17 cellular contexts compared by ENCODE assay signal in genomic region chr3:187361835-187362234, GRCh38. TPM values are rescaled to one million over a fixed set of nuclear protein-coding genes. Genes with fewer than 3 reads are reported as not detected.
A peak's percentile ranks its signal among the peaks of the same experiment; 100 is the strongest.
DNase-seq lines count a peak whose midpoint lies in the region; ATAC-seq lines count a peak whose summit lies in the region.
"Had no signal": no experiment of that assay in that cellular context is flagged by ENCODE, and none has a peak within 500 bp of the region (broad histone marks: within the 10 kb centered on the region; RNA-seq: fewer than 3 reads in every experiment).

No MANE protein-coding gene starts in this region.

- peaks cover 6% of the 10 kb centered on the region for H3K4me1 Mint-ChIP-seq in activated naive CD4-positive, alpha-beta T cell treated with anti-CD3 and anti-CD28 coated beads for 36 hours (ENCODE audit: low read depth)

- intact Hi-C loops in activated naive CD4-positive, alpha-beta T cell treated with anti-CD3 and anti-CD28 coated beads for 36 hours (cut with micrococcal nuclease) = no loop called here

- H3K27me3 Mint-ChIP-seq in activated naive CD4-positive, alpha-beta T cell treated with anti-CD3 and anti-CD28 coated beads for 36 hours (ENCODE audit: low read depth) = no peaks in the 10 kb centered on the region
- H3K27me3 Mint-ChIP-seq: activated T-cell treated with anti-CD3 and anti-CD28 coated beads, Interleukin-2, amount 50 U/mL, for 24 hours; T-cell had no signal

- H3K36me3 Mint-ChIP-seq in activated naive CD4-positive, alpha-beta T cell treated with anti-CD3 and anti-CD28 coated beads for 36 hours (ENCODE audit: low read depth) = no peaks in the 10 kb centered on the region
- H3K36me3 Mint-ChIP-seq: natural killer cell treated with Interleukin-12 subunit alpha and Interleukin-12 subunit beta and Interleukin-15 and Interleukin-18, amount 100 ng/mL, for 72 hours; T-cell had no signal

- H3K4me3 Mint-ChIP-seq in activated naive CD4-positive, alpha-beta T cell treated with anti-CD3 and anti-CD28 coated beads for 36 hours = no peak overlapping the region
- H3K4me3 Mint-ChIP-seq: activated T-cell treated with anti-CD3 and anti-CD28 coated beads, Interleukin-2, amount 50 U/mL, for 24 hours; natural killer cell treated with Interleukin-12 subunit alpha and Interleukin-12 subunit beta and Interleukin-15 and Interleukin-18, amount 100 ng/mL, for 72 hours; T-cell had no signal

- peak; percentile 41 for DNase-seq in ELF-1 (ENCODE audit: low read depth, low spot score)
- DNase-seq in iPS-NIHi7 (ENCODE audit: extremely low spot score) = peak; percentile 50
- no peak for DNase-seq in NCI-H2196 (lab: John Stamatoyannopoulos, UW; ENCODE audit: unreplicated experiment)
- no peak for DNase-seq in activated naive CD4-positive, alpha-beta T cell treated with anti-CD3 and anti-CD28 coated beads for 36 hours
- DNase-seq in NCI-H2107 treated with DMSO at 0.1 percent for 48 hours (lab: John Stamatoyannopoulos, UW; ENCODE audit: unreplicated experiment) = no peak
- DNase-seq: activated T-cell treated with anti-CD3 and anti-CD28 coated beads, Interleukin-2, amount 50 U/mL, for 24 hours; amniotic stem cell; C1 segment of cervical spinal cord; left colon; NCI-H187; NCI-H524; T-cell had no signal

- ATAC-seq in GM18907 (IDR thresholded peaks at IDR 0.05; ENCODE audit: unreplicated experiment) (peak; percentile 83), HG03432 (IDR thresholded peaks at IDR 0.05; ENCODE audit: unreplicated experiment) (peak; percentile 85)
- ATAC-seq: activated CD4-positive, CD25-positive, alpha-beta regulatory T cell treated with anti-CD3 and anti-CD28 coated beads, Interleukin-2, amount 50 U/mL, for 24 hours; left colon; natural killer cell treated with Interleukin-12 subunit alpha and Interleukin-12 subunit beta and Interleukin-15 and Interleukin-18, amount 100 ng/mL, for 72 hours; Panc1; T-cell had no signal

- H3K27ac Mint-ChIP-seq in activated naive CD4-positive, alpha-beta T cell treated with anti-CD3 and anti-CD28 coated beads for 36 hours = no peak overlapping the region
- H3K27ac Mint-ChIP-seq: activated T-cell treated with anti-CD3 and anti-CD28 coated beads, Interleukin-2, amount 50 U/mL, for 24 hours; natural killer cell treated with Interleukin-12 subunit alpha and Interleukin-12 subunit beta and Interleukin-15 and Interleukin-18, amount 100 ng/mL, for 72 hours; T-cell had no signal

- H3K9me3 Mint-ChIP-seq in activated naive CD4-positive, alpha-beta T cell treated with anti-CD3 and anti-CD28 coated beads for 36 hours = no peaks in the 10 kb centered on the region
- H3K9me3 Mint-ChIP-seq: activated T-cell treated with anti-CD3 and anti-CD28 coated beads, Interleukin-2, amount 50 U/mL, for 24 hours; natural killer cell treated with Interleukin-12 subunit alpha and Interleukin-12 subunit beta and Interleukin-15 and Interleukin-18, amount 100 ng/mL, for 72 hours; T-cell had no signal

- CTCF ChIA-PET in activated naive CD4-positive, alpha-beta T cell treated with anti-CD3 and anti-CD28 coated beads for 36 hours (lab: Charles Lee) = interaction anchor here (1.1 kb wide), 1 partner anchor 43 kb away, joined by 3 read pairs; no protein-coding TSS in a partner anchor

RNA-seq across cellular contexts. Expression of gene RTP4, which starts 6.3 kb away (rescaled TPM):
- total RNA-seq in activated naive CD4-positive, alpha-beta T cell treated with anti-CD3 and anti-CD28 coated beads for 36 hours = under 1 TPM; 0.43 to 0.81 TPM

Comparison
In these comparisons a context has a peak if more than half of its experiments do, and no peak if none do; other contexts are left out.
1. DNase-seq: peak in ELF-1 (single experiment) and iPS-NIHi7 (single experiment); none in NCI-H2196 (single experiment), activated naive CD4-positive, alpha-beta T cell treated with anti-CD3 and anti-CD28 coated beads for 36 hours (single experiment) and NCI-H2107 treated with DMSO at 0.1 percent for 48 hours (single experiment).